ENCODE assay signal across 7 cellular contexts in genomic region chr5:128213340-128213739, GRCh38.
DNase-seq lines count a peak whose midpoint lies in the region; ATAC-seq lines count a peak whose summit lies in the region.

No MANE protein-coding gene starts in this region.

- ATAC-seq in GM21423 (IDR thresholded peaks at IDR 0.05; ENCODE audit: unreplicated experiment), result peak; percentile 62
- peak; percentile 35 for ATAC-seq in effector memory CD8-positive, alpha-beta T cell (replicated peaks)
- no peak for ATAC-seq in activated CD4-positive, CD25-positive, alpha-beta regulatory T cell treated with anti-CD3 and anti-CD28 coated beads, Interleukin-2, amount 50 U/mL, for 24 hours

- no peak overlapping the region for H3K4me3 Mint-ChIP-seq in effector memory CD8-positive, alpha-beta T cell

- peaks cover 7 to 32% of the 10 kb centered on the region in 2 donors for H3K27me3 Mint-ChIP-seq in effector memory CD8-positive, alpha-beta T cell

- H3K4me1 Mint-ChIP-seq in effector memory CD8-positive, alpha-beta T cell (ENCODE audit: low read depth in 2 of 2), result peaks cover 0 to 2% of the 10 kb centered on the region in 2 donors

- H3K36me3 Mint-ChIP-seq in effector memory CD8-positive, alpha-beta T cell (ENCODE audit: insufficient read depth), result peaks cover 3% of the 10 kb centered on the region

- no peaks in the 10 kb centered on the region for H3K9me3 Mint-ChIP-seq in effector memory CD8-positive, alpha-beta T cell

- no peak overlapping the region for H3K27ac Mint-ChIP-seq in effector memory CD8-positive, alpha-beta T cell

- DNase-seq in Daoy (ENCODE audit: low read depth), result peak; percentile 76
- peak; percentile 27 for DNase-seq in MV-4-11 (lab: John Stamatoyannopoulos, UW)
- peak; percentile 16 for DNase-seq in T follicular helper cell (ENCODE audit: low read depth)
- peak; percentile 10 to 24 (median 17) for DNase-seq in effector memory CD8-positive, alpha-beta T cell
- peak; percentile 53 for DNase-seq in middle frontal gyrus (ENCODE audit: extremely low spot score, low spot score)

Comparison
In these comparisons a context has a peak if more than half of its experiments do, and no peak if none do; other contexts are left out.
1. DNase-seq: peak in every context shown above with its lines; median percentile 76 in Daoy; 53 in middle frontal gyrus; 27 in MV-4-11; 17 in effector memory CD8-positive, alpha-beta T cell; 16 in T follicular helper cell.
2. ATAC-seq: peak in GM21423 (single experiment) and effector memory CD8-positive, alpha-beta T cell (single experiment); none in activated CD4-positive, CD25-positive, alpha-beta regulatory T cell treated with anti-CD3 and anti-CD28 coated beads, Interleukin-2, amount 50 U/mL, for 24 hours (0 of 2).